ENCODE assay signal across 40 cellular contexts in genomic region chr12:27068863-27069262, GRCh38. TPM values are rescaled to one million over a fixed set of nuclear protein-coding genes. Genes with fewer than 3 reads are reported as not detected.
"Had no signal": no experiment of that assay in that cellular context is flagged by ENCODE, and none has a peak within 500 bp of the region (broad histone marks: within the 10 kb centered on the region; RNA-seq: fewer than 3 reads in every experiment).

No MANE protein-coding gene starts in this region.

- H3K4me3 ChIP-seq: MG63 had no signal

- H3K36me3 ChIP-seq: MG63 had no signal

- DNase-seq: Karpas-422, Kasumi-1, KBM-7, KG1, MG63, MM.1S, MV-4-11, NCI-H1048, NCI-H1092, NCI-H1092 treated with DMSO at 0.1 percent for 48 hours, NCI-H1105, NCI-H1105 treated with DMSO at 0.1 percent for 48 hours, NCI-H1417, NCI-H1417 treated with DMSO at 0.1 percent for 48 hours, NCI-H1436, NCI-H1436 treated with DMSO at 0.1 percent for 48 hours, NCI-H146, NCI-H1694, NCI-H1694 treated with DMSO at 0.1 percent for 48 hours, NCI-H187, NCI-H187 treated with DMSO at 0.1 percent for 48 hours, NCI-H1930, NCI-H2029, NCI-H2029 treated with DMSO at 0.1 percent for 48 hours, NCI-H2081, NCI-H2081 treated with DMSO at 0.1 percent for 48 hours, NCI-H2107, NCI-H2171, NCI-H2171 treated with DMSO at 0.1 percent for 48 hours, NCI-H2227 treated with DMSO at 0.1 percent for 48 hours, NCI-H226, NCI-H345, NCI-H446, NCI-H446 treated with DMSO at 0.1 percent for 48 hours, NCI-H510A had no signal

- H3K27ac ChIP-seq: KMS-11 had no signal

- H3K27me3 ChIP-seq: MG63 had no signal

RNA-seq across cellular contexts. Expression of gene C12orf71, which starts 13.5 kb away (rescaled TPM):
- total RNA-seq: LHCN-M2, M059J, MCF 10A, NCI-H460 had no signal
